Comparison of ENCODE assay signal across 2 cellular contexts in genomic region chr17:58427807-58428206, GRCh38.
TF ChIP-seq lines count a peak whose summit lies in the region.

No MANE protein-coding gene starts in this region.

TF ChIP-seq in HepG2, 621 proteins besides CTCF, POLR2A, EP300 and RAD21:
- TF ChIP-seq ZSCAN31 (CRISPR knock-in tag; IDR thresholded peaks at IDR 0.05; ENCODE audit: low read depth) (no peak), ZNF749 (CRISPR knock-in tag; IDR thresholded peaks at IDR 0.05; ENCODE audit: borderline replicate concordance) (no peak), ZNF788 (CRISPR knock-in tag; IDR thresholded peaks at IDR 0.05; ENCODE audit: borderline replicate concordance) (no peak), JUN (CRISPR knock-in tag; IDR thresholded peaks at IDR 0.05) (no peak), WIZ (CRISPR knock-in tag; IDR thresholded peaks at IDR 0.05) (no peak), ZBTB40 (IDR thresholded peaks at IDR 0.05) (0 out of 2 replicates have a peak, but pooled peaks have one; percentile 18), ZBTB40 (CRISPR knock-in tag; IDR thresholded peaks at IDR 0.05) (peak; percentile 36; the same call in 1 of the 2 replicates), DPF2 (CRISPR knock-in tag; IDR thresholded peaks at IDR 0.05; ENCODE audit: borderline replicate concordance, low read depth) (no peak), ATF5 (CRISPR knock-in tag; IDR thresholded peaks at IDR 0.05; ENCODE audit: low read depth) (no peak)
TF ChIP-seq in HepG2: peak in this region for 1.

TF ChIP-seq in K562, 482 proteins besides CTCF, POLR2A, EP300 and RAD21:
- TF ChIP-seq U2AF2 (optimal IDR thresholded peaks at IDR 0.05; ENCODE audit: low read depth, low read length) (no peak), ZBTB40 (IDR thresholded peaks at IDR 0.05) (peak; percentile 93), ZBTB40 (CRISPR knock-in tag; IDR thresholded peaks at IDR 0.05) (peak; percentile 80), MAFG (tag; conservative IDR thresholded peaks at IDR 0.05) (no peak)
